Comparison of ENCODE assay signal across 8 cellular contexts in genomic region chr6:4210619-4211419, GRCh38.
DNase-seq lines count a peak whose midpoint lies in the region; ATAC-seq and TF ChIP-seq lines count a peak whose summit lies in the region.

No MANE protein-coding gene starts in this region.

- peaks cover 26% of the 10 kb centered on the region for H3K4me1 Mint-ChIP-seq in CD4-positive, alpha-beta T cell (ENCODE audit: low read depth)

- no peak overlapping the region for H3K4me3 Mint-ChIP-seq in CD4-positive, alpha-beta T cell

- H3K27ac ChIP-seq in CD4-positive, alpha-beta T cell (ENCODE audit: low read depth, low read length), result no peak overlapping the region
- no peak overlapping the region for H3K27ac ChIP-seq in lung (ENCODE audit: low read depth in 1 of 2, low read length in 1 of 2)

- TF ChIP-seq CTCF in CD4-positive, alpha-beta T cell (IDR thresholded peaks at IDR 0.05), result peak; percentile 72
- TF ChIP-seq CTCF in NB4 (IDR thresholded peaks at IDR 0.05; ENCODE audit: low read depth, low read length) (peak; percentile 83), lung (IDR thresholded peaks at IDR 0.05; ENCODE audit: control extremely low read depth, extremely low read depth) (peak; percentile 35)

- intact Hi-C loops in CD4-positive, alpha-beta T cell (cut with DNase I, micrococcal nuclease), result loop anchor here in 1 of 2 experiments (2.0 kb wide), 2 partner anchors 46 to 468 kb away; no protein-coding TSS in a partner anchor

- peak overlapping the region; percentile 1 for H3K27ac Mint-ChIP-seq in CD4-positive, alpha-beta T cell

- H3K27me3 Mint-ChIP-seq in CD4-positive, alpha-beta T cell, result peaks cover 4% of the 10 kb centered on the region

- H3K4me3 ChIP-seq in NB4 (ENCODE audit: low read depth, low read length), result no peak overlapping the region
- H3K4me3 ChIP-seq in lung, result no peak overlapping the region

- CTCF ChIA-PET in CD4-positive, alpha-beta T cell (lab: Charles Lee), result interaction anchor here (1.4 kb wide), 1 partner anchor 10 kb away, joined by 4 read pairs; no protein-coding TSS in a partner anchor

- H3K9me3 Mint-ChIP-seq in CD4-positive, alpha-beta T cell, result no peaks in the 10 kb centered on the region

- H3K27me3 ChIP-seq in CD4-positive, alpha-beta T cell (ENCODE audit: control insufficient read depth, insufficient read depth, low read length), result no peaks in the 10 kb centered on the region
- H3K27me3 ChIP-seq in lung (ENCODE audit: control insufficient read depth, insufficient read depth), result no peaks in the 10 kb centered on the region

- ATAC-seq in CD4-positive, alpha-beta T cell (ENCODE audit: poor library complexity), result peak; percentile 81
- ATAC-seq in GM21526 (IDR thresholded peaks at IDR 0.05; ENCODE audit: low FRiP score, unreplicated experiment) (peak; percentile 75), lung (ENCODE audit: insufficient read depth, low FRiP score) (no peak)

- POLR2A ChIA-PET in CD4-positive, alpha-beta T cell (lab: Charles Lee), result interaction anchor here (1.1 kb wide), 1 partner anchor 192 kb away, joined by 5 read pairs; no protein-coding TSS in a partner anchor

- H3K36me3 Mint-ChIP-seq in CD4-positive, alpha-beta T cell (ENCODE audit: low read depth), result no peaks in the 10 kb centered on the region

- H3K36me3 ChIP-seq in lung (ENCODE audit: control insufficient read depth in 2 of 2, insufficient read depth in 2 of 2, low read length in 2 of 2), result no peaks in the 10 kb centered on the region

- H3K4me1 ChIP-seq in lung (ENCODE audit: control insufficient read depth in 2 of 2, insufficient read depth in 2 of 2, low read length in 2 of 2), result peaks cover 1 to 7% of the 10 kb centered on the region in 2 donors

- TF ChIP-seq POLR2A in NB4 (IDR thresholded peaks at IDR 0.05; ENCODE audit: extremely low read depth, insufficient read length), result no peak

- H3K9me3 ChIP-seq in CD4-positive, alpha-beta T cell (ENCODE audit: control insufficient read depth, low read length), result peaks cover 8% of the 10 kb centered on the region
- H3K9me3 ChIP-seq in lung (ENCODE audit: control insufficient read depth in 2 of 2, insufficient read depth in 1 of 2, low read length in 1 of 2), result peaks cover 0 to 6% of the 10 kb centered on the region in 2 donors

- DNase-seq in CD4-positive, alpha-beta T cell, result peak; percentile 22 to 66 (median 34)
- DNase-seq in NB4 (ENCODE audit: low read depth) (peak; percentile 66), dermis blood vessel endothelial cell (peak; percentile 79), lung (ENCODE audit: low spot score) (peak; percentile 46), NCI-H187 treated with DMSO at 0.1 percent for 48 hours (lab: John Stamatoyannopoulos, UW) (no peak)
- DNase-seq in activated CD4-positive, alpha-beta T cell treated with anti-CD3 and anti-CD28 coated beads for 24 hours (ENCODE audit: low read depth in 2 of 2), result peak; percentile 42 to 57
- DNase-seq in stimulated activated CD8-positive, alpha-beta memory T cell treated with anti-CD3 and anti-CD28 coated beads, Interleukin-15, amount 100 ng/mL, for 24 hours (ENCODE audit: low read depth), result peak; percentile 7

- 64 to 66% methylated on average over 5 of the region's 5 CpGs for WGBS in lung, 2 donors
